In the genomic region with DNA sequence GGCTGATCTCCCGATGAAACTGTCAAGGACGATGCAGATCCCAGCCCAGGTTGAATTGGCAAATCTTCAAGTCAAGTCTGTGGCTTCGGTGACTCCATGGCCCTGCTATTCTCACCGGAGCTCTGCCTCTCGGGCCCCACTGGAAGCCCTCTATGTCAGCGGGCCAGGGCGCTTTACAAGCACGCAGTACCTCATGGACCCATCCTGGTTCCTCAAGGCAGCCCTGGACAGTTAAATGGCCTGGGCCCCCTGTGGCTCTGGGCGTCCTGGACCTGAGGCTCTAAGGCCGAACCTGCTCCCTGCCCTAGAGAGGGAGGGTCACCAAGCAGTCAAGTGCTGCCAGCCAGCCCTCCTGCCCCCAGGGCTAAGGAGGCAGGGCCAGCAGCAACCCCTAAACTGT, we compare ENCODE assay signal across 1 cellular context.
TF ChIP-seq lines count a peak whose summit lies in the region.

No MANE protein-coding gene starts in this region.

TF ChIP-seq in K562, 482 proteins besides CTCF, POLR2A, EP300 and RAD21:
- TF ChIP-seq SIN3A (IDR thresholded peaks at IDR 0.05; ENCODE audit: borderline replicate concordance in 2 of 2, control insufficient read depth in 1 of 2, low read depth in 2 of 2, low read length in 2 of 2) (no peak), NRF1 (conservative IDR thresholded peaks at IDR 0.05 in 1 of 2, IDR thresholded peaks at IDR 0.05 in 1 of 2) (no peak), ATF1 (CRISPR knock-in tag; IDR thresholded peaks at IDR 0.05) (no peak), ATF1 (tag; IDR thresholded peaks at IDR 0.05) (no peak), FOS (IDR thresholded peaks at IDR 0.05; ENCODE audit: extremely low read depth, insufficient read length) (no peak), PPARD (CRISPR knock-in tag; IDR thresholded peaks at IDR 0.05) (no peak), ZNF695 (CRISPR knock-in tag; IDR thresholded peaks at IDR 0.05) (no peak), HNRNPK (IDR thresholded peaks at IDR 0.05; ENCODE audit: low read depth, low read length, poor library complexity, severe bottlenecking) (no peak), NCOA4 (IDR thresholded peaks at IDR 0.05; ENCODE audit: partially characterized antibody) (no peak), YY1 (IDR thresholded peaks at IDR 0.05; ENCODE audit: borderline replicate concordance in 1 of 3, control insufficient read depth in 1 of 3, extremely low read depth in 1 of 3, insufficient read depth in 3 of 3, insufficient read length in 1 of 3, insufficient replicate concordance in 2 of 3, low read depth in 1 of 3, low read length in 2 of 3) (no peak), ASH1L (IDR thresholded peaks at IDR 0.05; ENCODE audit: borderline replicate concordance, low read depth, partially characterized antibody) (no peak)
- TF ChIP-seq, protein P1, sequence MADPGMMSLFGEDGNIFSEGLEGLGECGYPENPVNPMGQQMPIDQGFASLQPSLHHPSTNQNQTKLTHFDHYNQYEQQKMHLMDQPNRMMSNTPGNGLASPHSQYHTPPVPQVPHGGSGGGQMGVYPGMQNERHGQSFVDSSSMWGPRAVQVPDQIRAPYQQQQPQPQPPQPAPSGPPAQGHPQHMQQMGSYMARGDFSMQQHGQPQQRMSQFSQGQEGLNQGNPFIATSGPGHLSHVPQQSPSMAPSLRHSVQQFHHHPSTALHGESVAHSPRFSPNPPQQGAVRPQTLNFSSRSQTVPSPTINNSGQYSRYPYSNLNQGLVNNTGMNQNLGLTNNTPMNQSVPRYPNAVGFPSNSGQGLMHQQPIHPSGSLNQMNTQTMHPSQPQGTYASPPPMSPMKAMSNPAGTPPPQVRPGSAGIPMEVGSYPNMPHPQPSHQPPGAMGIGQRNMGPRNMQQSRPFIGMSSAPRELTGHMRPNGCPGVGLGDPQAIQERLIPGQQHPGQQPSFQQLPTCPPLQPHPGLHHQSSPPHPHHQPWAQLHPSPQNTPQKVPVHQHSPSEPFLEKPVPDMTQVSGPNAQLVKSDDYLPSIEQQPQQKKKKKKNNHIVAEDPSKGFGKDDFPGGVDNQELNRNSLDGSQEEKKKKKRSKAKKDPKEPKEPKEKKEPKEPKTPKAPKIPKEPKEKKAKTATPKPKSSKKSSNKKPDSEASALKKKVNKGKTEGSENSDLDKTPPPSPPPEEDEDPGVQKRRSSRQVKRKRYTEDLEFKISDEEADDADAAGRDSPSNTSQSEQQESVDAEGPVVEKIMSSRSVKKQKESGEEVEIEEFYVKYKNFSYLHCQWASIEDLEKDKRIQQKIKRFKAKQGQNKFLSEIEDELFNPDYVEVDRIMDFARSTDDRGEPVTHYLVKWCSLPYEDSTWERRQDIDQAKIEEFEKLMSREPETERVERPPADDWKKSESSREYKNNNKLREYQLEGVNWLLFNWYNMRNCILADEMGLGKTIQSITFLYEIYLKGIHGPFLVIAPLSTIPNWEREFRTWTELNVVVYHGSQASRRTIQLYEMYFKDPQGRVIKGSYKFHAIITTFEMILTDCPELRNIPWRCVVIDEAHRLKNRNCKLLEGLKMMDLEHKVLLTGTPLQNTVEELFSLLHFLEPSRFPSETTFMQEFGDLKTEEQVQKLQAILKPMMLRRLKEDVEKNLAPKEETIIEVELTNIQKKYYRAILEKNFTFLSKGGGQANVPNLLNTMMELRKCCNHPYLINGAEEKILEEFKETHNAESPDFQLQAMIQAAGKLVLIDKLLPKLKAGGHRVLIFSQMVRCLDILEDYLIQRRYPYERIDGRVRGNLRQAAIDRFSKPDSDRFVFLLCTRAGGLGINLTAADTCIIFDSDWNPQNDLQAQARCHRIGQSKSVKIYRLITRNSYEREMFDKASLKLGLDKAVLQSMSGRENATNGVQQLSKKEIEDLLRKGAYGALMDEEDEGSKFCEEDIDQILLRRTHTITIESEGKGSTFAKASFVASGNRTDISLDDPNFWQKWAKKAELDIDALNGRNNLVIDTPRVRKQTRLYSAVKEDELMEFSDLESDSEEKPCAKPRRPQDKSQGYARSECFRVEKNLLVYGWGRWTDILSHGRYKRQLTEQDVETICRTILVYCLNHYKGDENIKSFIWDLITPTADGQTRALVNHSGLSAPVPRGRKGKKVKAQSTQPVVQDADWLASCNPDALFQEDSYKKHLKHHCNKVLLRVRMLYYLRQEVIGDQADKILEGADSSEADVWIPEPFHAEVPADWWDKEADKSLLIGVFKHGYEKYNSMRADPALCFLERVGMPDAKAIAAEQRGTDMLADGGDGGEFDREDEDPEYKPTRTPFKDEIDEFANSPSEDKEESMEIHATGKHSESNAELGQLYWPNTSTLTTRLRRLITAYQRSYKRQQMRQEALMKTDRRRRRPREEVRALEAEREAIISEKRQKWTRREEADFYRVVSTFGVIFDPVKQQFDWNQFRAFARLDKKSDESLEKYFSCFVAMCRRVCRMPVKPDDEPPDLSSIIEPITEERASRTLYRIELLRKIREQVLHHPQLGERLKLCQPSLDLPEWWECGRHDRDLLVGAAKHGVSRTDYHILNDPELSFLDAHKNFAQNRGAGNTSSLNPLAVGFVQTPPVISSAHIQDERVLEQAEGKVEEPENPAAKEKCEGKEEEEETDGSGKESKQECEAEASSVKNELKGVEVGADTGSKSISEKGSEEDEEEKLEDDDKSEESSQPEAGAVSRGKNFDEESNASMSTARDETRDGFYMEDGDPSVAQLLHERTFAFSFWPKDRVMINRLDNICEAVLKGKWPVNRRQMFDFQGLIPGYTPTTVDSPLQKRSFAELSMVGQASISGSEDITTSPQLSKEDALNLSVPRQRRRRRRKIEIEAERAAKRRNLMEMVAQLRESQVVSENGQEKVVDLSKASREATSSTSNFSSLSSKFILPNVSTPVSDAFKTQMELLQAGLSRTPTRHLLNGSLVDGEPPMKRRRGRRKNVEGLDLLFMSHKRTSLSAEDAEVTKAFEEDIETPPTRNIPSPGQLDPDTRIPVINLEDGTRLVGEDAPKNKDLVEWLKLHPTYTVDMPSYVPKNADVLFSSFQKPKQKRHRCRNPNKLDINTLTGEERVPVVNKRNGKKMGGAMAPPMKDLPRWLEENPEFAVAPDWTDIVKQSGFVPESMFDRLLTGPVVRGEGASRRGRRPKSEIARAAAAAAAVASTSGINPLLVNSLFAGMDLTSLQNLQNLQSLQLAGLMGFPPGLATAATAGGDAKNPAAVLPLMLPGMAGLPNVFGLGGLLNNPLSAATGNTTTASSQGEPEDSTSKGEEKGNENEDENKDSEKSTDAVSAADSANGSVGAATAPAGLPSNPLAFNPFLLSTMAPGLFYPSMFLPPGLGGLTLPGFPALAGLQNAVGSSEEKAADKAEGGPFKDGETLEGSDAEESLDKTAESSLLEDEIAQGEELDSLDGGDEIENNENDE (IDR thresholded peaks at IDR 0.05; ENCODE audit: low read depth, low read length), result no peak
- TF ChIP-seq, protein P2, sequence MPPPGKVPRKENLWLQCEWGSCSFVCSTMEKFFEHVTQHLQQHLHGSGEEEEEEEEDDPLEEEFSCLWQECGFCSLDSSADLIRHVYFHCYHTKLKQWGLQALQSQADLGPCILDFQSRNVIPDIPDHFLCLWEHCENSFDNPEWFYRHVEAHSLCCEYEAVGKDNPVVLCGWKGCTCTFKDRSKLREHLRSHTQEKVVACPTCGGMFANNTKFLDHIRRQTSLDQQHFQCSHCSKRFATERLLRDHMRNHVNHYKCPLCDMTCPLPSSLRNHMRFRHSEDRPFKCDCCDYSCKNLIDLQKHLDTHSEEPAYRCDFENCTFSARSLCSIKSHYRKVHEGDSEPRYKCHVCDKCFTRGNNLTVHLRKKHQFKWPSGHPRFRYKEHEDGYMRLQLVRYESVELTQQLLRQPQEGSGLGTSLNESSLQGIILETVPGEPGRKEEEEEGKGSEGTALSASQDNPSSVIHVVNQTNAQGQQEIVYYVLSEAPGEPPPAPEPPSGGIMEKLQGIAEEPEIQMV (tag; conservative IDR thresholded peaks at IDR 0.05; ENCODE audit: low read depth), result no peak
- TF ChIP-seq, protein P3, sequence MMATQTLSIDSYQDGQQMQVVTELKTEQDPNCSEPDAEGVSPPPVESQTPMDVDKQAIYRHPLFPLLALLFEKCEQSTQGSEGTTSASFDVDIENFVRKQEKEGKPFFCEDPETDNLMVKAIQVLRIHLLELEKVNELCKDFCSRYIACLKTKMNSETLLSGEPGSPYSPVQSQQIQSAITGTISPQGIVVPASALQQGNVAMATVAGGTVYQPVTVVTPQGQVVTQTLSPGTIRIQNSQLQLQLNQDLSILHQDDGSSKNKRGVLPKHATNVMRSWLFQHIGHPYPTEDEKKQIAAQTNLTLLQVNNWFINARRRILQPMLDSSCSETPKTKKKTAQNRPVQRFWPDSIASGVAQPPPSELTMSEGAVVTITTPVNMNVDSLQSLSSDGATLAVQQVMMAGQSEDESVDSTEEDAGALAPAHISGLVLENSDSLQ (IDR thresholded peaks at IDR 0.05), result no peak
- TF ChIP-seq, protein P4, sequence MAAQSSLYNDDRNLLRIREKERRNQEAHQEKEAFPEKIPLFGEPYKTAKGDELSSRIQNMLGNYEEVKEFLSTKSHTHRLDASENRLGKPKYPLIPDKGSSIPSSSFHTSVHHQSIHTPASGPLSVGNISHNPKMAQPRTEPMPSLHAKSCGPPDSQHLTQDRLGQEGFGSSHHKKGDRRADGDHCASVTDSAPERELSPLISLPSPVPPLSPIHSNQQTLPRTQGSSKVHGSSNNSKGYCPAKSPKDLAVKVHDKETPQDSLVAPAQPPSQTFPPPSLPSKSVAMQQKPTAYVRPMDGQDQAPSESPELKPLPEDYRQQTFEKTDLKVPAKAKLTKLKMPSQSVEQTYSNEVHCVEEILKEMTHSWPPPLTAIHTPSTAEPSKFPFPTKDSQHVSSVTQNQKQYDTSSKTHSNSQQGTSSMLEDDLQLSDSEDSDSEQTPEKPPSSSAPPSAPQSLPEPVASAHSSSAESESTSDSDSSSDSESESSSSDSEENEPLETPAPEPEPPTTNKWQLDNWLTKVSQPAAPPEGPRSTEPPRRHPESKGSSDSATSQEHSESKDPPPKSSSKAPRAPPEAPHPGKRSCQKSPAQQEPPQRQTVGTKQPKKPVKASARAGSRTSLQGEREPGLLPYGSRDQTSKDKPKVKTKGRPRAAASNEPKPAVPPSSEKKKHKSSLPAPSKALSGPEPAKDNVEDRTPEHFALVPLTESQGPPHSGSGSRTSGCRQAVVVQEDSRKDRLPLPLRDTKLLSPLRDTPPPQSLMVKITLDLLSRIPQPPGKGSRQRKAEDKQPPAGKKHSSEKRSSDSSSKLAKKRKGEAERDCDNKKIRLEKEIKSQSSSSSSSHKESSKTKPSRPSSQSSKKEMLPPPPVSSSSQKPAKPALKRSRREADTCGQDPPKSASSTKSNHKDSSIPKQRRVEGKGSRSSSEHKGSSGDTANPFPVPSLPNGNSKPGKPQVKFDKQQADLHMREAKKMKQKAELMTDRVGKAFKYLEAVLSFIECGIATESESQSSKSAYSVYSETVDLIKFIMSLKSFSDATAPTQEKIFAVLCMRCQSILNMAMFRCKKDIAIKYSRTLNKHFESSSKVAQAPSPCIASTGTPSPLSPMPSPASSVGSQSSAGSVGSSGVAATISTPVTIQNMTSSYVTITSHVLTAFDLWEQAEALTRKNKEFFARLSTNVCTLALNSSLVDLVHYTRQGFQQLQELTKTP (IDR thresholded peaks at IDR 0.05; ENCODE audit: low read depth in 1 of 2, partially characterized antibody in 2 of 2), result no peak
- TF ChIP-seq, protein P5, sequence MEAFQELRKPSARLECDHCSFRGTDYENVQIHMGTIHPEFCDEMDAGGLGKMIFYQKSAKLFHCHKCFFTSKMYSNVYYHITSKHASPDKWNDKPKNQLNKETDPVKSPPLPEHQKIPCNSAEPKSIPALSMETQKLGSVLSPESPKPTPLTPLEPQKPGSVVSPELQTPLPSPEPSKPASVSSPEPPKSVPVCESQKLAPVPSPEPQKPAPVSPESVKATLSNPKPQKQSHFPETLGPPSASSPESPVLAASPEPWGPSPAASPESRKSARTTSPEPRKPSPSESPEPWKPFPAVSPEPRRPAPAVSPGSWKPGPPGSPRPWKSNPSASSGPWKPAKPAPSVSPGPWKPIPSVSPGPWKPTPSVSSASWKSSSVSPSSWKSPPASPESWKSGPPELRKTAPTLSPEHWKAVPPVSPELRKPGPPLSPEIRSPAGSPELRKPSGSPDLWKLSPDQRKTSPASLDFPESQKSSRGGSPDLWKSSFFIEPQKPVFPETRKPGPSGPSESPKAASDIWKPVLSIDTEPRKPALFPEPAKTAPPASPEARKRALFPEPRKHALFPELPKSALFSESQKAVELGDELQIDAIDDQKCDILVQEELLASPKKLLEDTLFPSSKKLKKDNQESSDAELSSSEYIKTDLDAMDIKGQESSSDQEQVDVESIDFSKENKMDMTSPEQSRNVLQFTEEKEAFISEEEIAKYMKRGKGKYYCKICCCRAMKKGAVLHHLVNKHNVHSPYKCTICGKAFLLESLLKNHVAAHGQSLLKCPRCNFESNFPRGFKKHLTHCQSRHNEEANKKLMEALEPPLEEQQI (IDR thresholded peaks at IDR 0.05), result no peak
